In genomic region chr12:74527491-74527890, GRCh38 we compare ENCODE assay signal across 8 cellular contexts.
"Had no signal": no experiment of that assay in that cellular context is flagged by ENCODE, and none has a peak within 500 bp of the region (broad histone marks: within the 10 kb centered on the region; RNA-seq: fewer than 3 reads in every experiment).

No MANE protein-coding gene starts in this region.

- H3K4me3 ChIP-seq: GM23338, HAP-1 had no signal

- H3K4me1 ChIP-seq: HAP-1 had no signal

- H2AFZ ChIP-seq: GM23338 had no signal

- H3K27ac Mint-ChIP-seq: GM23338, HFFc6 had no signal

- ATAC-seq: GM23338, HCT116 had no signal

- H3K4me3 Mint-ChIP-seq: GM23338, HFFc6 had no signal

- H3K4me1 Mint-ChIP-seq: GM23338 had no signal

- H3K36me3 ChIP-seq: HAP-1 had no signal

- H3K9me3 ChIP-seq: HAP-1 had no signal

- DNase-seq: H7, HFFc6, Kasumi-1, KG1 had no signal

- H3K4me2 ChIP-seq: GM23338 had no signal

- FAIRE-seq: HTR-8/SVneo had no signal

- H3K9me3 Mint-ChIP-seq: GM23338, HFFc6 had no signal
